Comparison of ENCODE assay signal across 18 cellular contexts in the genomic region with DNA sequence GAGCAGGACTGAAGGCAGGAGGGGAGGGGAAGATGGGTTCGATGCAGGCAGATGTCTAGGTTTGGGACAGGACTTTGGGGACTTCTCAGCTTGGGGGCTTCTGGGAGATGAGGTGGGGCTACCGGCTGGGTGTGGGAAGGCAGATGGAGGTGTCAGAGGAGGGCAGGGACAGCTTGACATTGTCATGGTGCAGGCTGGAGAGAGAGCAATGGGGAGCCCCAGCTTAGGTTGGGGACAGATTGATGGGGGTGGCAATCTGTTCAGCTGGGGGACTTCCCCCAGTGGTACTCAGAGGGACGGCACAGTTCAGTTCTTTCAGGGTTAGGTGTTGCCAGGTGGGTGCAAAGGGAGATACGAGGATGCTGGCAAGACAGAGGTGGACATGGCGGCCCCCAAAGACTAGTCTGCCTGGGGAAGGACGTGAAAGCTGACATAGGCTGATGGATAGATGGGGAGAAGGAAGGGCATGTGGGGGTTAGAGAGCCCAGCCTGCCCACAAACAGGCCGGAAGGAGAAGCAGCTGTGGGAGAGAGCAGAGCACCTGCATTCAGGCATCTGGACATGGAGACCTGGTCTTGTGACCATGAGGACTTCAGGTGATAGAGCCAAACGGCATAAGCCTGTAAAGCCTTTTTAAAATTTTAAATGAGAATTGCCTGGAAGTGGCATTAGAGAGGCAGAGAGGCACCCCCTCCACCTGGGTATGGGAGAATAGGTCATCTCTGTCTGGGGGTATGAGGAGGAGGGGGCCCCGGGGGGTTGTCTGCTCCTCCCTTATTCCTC. TPM values are rescaled to one million over a fixed set of nuclear protein-coding genes. Genes with fewer than 3 reads are reported as not detected.
DNase-seq lines count a peak whose midpoint lies in the region; ATAC-seq and TF ChIP-seq lines count a peak whose summit lies in the region.
"Had no signal": no experiment of that assay in that cellular context is flagged by ENCODE, and none has a peak within 500 bp of the region (broad histone marks: within the 10 kb centered on the region; RNA-seq: fewer than 3 reads in every experiment).

No MANE protein-coding gene starts in this region.

- H3K27me3 ChIP-seq in right lobe of liver (no peaks in the 10 kb centered on the region), esophagus squamous epithelium (no peaks in the 10 kb centered on the region)
- H3K27me3 ChIP-seq: gastrocnemius medialis had no signal

- H3K27ac Mint-ChIP-seq in activated T-helper 17 cell treated with anti-CD3 and anti-CD28 coated beads, Interleukin-2, amount 50 U/mL, for 72 hours = peak overlapping the region; percentile 16
- H3K27ac Mint-ChIP-seq: activated T-cell treated with anti-CD3 and anti-CD28 coated beads, Interleukin-2, amount 50 U/mL, for 72 hours; mesothelial cell of epicardium had no signal

- no peaks in the 10 kb centered on the region for H3K4me1 Mint-ChIP-seq in activated T-helper 17 cell treated with anti-CD3 and anti-CD28 coated beads, Interleukin-2, amount 50 U/mL, for 72 hours
- H3K4me1 Mint-ChIP-seq: mesothelial cell of epicardium, neural crest cell had no signal

- WGBS in right lobe of liver (ENCODE audit: insufficient coverage, low coverage, low lambda C conversion rate, missing lambda C conversion rate) = 41% methylated on average over 8 of the region's 9 CpGs
- WGBS in esophagus squamous epithelium, 2 donors = 58% methylated on average over 8 to 9 of the region's 9 CpGs

- no peak for TF ChIP-seq CTCF in right lobe of liver (IDR thresholded peaks at IDR 0.05)
- no peak for TF ChIP-seq CTCF in esophagus squamous epithelium (IDR thresholded peaks at IDR 0.05)

- no peaks in the 10 kb centered on the region for H3K9me3 ChIP-seq in right lobe of liver
- H3K9me3 ChIP-seq in esophagus squamous epithelium = no peaks in the 10 kb centered on the region
- H3K9me3 ChIP-seq: gastrocnemius medialis had no signal

- peak; percentile 59 for DNase-seq in cardiac septum (ENCODE audit: low spot score)
- DNase-seq in left cardiac atrium = no peak
- peak; percentile 10 to 43 (median 29) for DNase-seq in right lobe of liver
- no peak for DNase-seq in esophagus squamous epithelium (lab: John Stamatoyannopoulos, UW)
- DNase-seq in ureter (ENCODE audit: low spot score) = no peak
- DNase-seq in DMS153 (lab: John Stamatoyannopoulos, UW) = no peak
- DNase-seq: activated CD4-positive, alpha-beta T cell treated with anti-CD3 and anti-CD28 coated beads, Interleukin-2, amount 50 U/mL, for 48 hours; activated T-cell treated with anti-CD3 and anti-CD28 coated beads, Interleukin-2, amount 50 U/mL, for 72 hours; COR-L47; Karpas-422; NCI-H1048; NCI-H2107; NCI-H510A treated with DMSO at 0.1 percent for 48 hours; stimulated activated CD8-positive, alpha-beta memory T cell treated with anti-CD3 and anti-CD28 coated beads, Interleukin-4, amount 100 ng/mL, for 48 hours had no signal

- peaks cover 0 to 17% (median 3%) of the 10 kb centered on the region in 4 donors for H3K4me1 ChIP-seq in right lobe of liver
- peaks cover 0 to 8% (median 0%) of the 10 kb centered on the region in 3 donors for H3K4me1 ChIP-seq in esophagus squamous epithelium
- H3K4me1 ChIP-seq: gastrocnemius medialis had no signal

- H3K4me3 ChIP-seq in right lobe of liver (no peak overlapping the region), esophagus squamous epithelium (no peak overlapping the region)
- H3K4me3 ChIP-seq: gastrocnemius medialis had no signal

- H3K4me3 Mint-ChIP-seq in activated T-helper 17 cell treated with anti-CD3 and anti-CD28 coated beads, Interleukin-2, amount 50 U/mL, for 72 hours = no peak overlapping the region
- H3K4me3 Mint-ChIP-seq: activated T-cell treated with anti-CD3 and anti-CD28 coated beads, Interleukin-2, amount 50 U/mL, for 72 hours; mesothelial cell of epicardium; neural crest cell had no signal

- intact Hi-C loops in cardiac septum (cut with DNase I) (no loop called here), left cardiac atrium (cut with DNase I) (loop anchor here (5.0 to 10.0 kb wide), 2 partner anchors 231 to 359 kb away; a partner anchor contains a TSS), right lobe of liver (cut with DNase I) (loop anchor here (10.0 kb wide), 1 partner anchor 111 kb away; no protein-coding TSS in a partner anchor), esophagus squamous epithelium (cut with DNase I) (loop anchor here (10.0 kb wide), 2 partner anchors 71 to 359 kb away; no protein-coding TSS in a partner anchor)

- TF ChIP-seq POLR2A in right lobe of liver (IDR thresholded peaks at IDR 0.05) (no peak), esophagus squamous epithelium (IDR thresholded peaks at IDR 0.05) (no peak)

- ATAC-seq in left cardiac atrium = no peak
- no peak for ATAC-seq in activated T-helper 17 cell treated with anti-CD3 and anti-CD28 coated beads, Interleukin-2, amount 50 U/mL, for 72 hours (replicated peaks)
- ATAC-seq in right lobe of liver = no peak
- ATAC-seq: activated T-cell treated with anti-CD3 and anti-CD28 coated beads, Interleukin-2, amount 50 U/mL, for 72 hours; gastrocnemius medialis had no signal

- no peaks in the 10 kb centered on the region for H3K27me3 Mint-ChIP-seq in activated T-helper 17 cell treated with anti-CD3 and anti-CD28 coated beads, Interleukin-2, amount 50 U/mL, for 72 hours

- H3K36me3 ChIP-seq in right lobe of liver = peaks cover 0 to 15% (median 2%) of the 10 kb centered on the region in 4 donors
- H3K36me3 ChIP-seq in esophagus squamous epithelium = peaks cover 4 to 14% (median 7%) of the 10 kb centered on the region in 3 donors

- H3K9me3 Mint-ChIP-seq in activated T-helper 17 cell treated with anti-CD3 and anti-CD28 coated beads, Interleukin-2, amount 50 U/mL, for 72 hours = no peaks in the 10 kb centered on the region
- H3K9me3 Mint-ChIP-seq: activated T-cell treated with anti-CD3 and anti-CD28 coated beads, Interleukin-2, amount 50 U/mL, for 72 hours; mesothelial cell of epicardium; neural crest cell had no signal

- no peak overlapping the region for H3K27ac ChIP-seq in right lobe of liver
- H3K27ac ChIP-seq in esophagus squamous epithelium = no peak overlapping the region
- H3K27ac ChIP-seq: gastrocnemius medialis had no signal

- H3K36me3 Mint-ChIP-seq in activated T-helper 17 cell treated with anti-CD3 and anti-CD28 coated beads, Interleukin-2, amount 50 U/mL, for 72 hours (ENCODE audit: low read depth) = peaks cover 10% of the 10 kb centered on the region

RNA-seq across cellular contexts. Expression of a gene that starts 21.1 kb away (rescaled TPM):
- total RNA-seq in cardiac septum = 86.8 TPM
- total RNA-seq in left cardiac atrium = 10 to 100 TPM; 73.8 to 80.8 TPM
- total RNA-seq in activated T-helper 17 cell treated with anti-CD3 and anti-CD28 coated beads, Interleukin-2, amount 50 U/mL, for 72 hours = 10 to 100 TPM; 67.5 to 82.8 TPM
- total RNA-seq in right lobe of liver = 100 to 1,000 TPM; 192 to 441 (median 309) TPM
- 10 to 100 TPM; 63.5 to 75.2 (median 68.7) TPM for total RNA-seq in esophagus squamous epithelium
- 135 TPM for total RNA-seq in ureter

RNA-seq across cellular contexts. Expression of a gene that starts 22.6 kb away (rescaled TPM):
- total RNA-seq in cardiac septum = 8.5 TPM
- total RNA-seq in left cardiac atrium = 10 to 100 TPM; 10.8 to 19.0 TPM
- total RNA-seq in activated T-helper 17 cell treated with anti-CD3 and anti-CD28 coated beads, Interleukin-2, amount 50 U/mL, for 72 hours = 10 to 100 TPM; 34.5 to 57.0 TPM
- total RNA-seq in right lobe of liver = 10 to 100 TPM; 24.3 to 57.3 (median 37.0) TPM
- 10 to 100 TPM; 42.5 to 77.1 (median 60.2) TPM for total RNA-seq in esophagus squamous epithelium
- total RNA-seq in ureter = 44.6 TPM

RNA-seq across cellular contexts. Expression of a gene that starts 49.5 kb away (rescaled TPM):
- 30.6 TPM for total RNA-seq in cardiac septum
- total RNA-seq in left cardiac atrium = 10 to 100 TPM; 21.4 to 35.2 TPM
- 10 to 100 TPM; 77.8 to 78.4 TPM for total RNA-seq in activated T-helper 17 cell treated with anti-CD3 and anti-CD28 coated beads, Interleukin-2, amount 50 U/mL, for 72 hours
- 10 to 100 TPM; 12.0 to 20.3 (median 15.2) TPM for total RNA-seq in right lobe of liver
- 10 to 100 TPM; 28.8 to 48.2 (median 37.6) TPM for total RNA-seq in esophagus squamous epithelium
- 51.3 TPM for total RNA-seq in ureter

Comparison
In these comparisons a context has a peak if more than half of its experiments do, and no peak if none do; other contexts are left out.
1. DNase-seq: peak in cardiac septum (single experiment) and right lobe of liver (3 of 3); none in left cardiac atrium (single experiment), esophagus squamous epithelium (single experiment), ureter (single experiment) and DMS153 (single experiment).